8 cellular contexts compared by ENCODE assay signal in genomic region chr2:210445116-210445707, GRCh38. TPM values are rescaled to one million over a fixed set of nuclear protein-coding genes. Genes with fewer than 3 reads are reported as not detected.
DNase-seq lines count a peak whose midpoint lies in the region; ATAC-seq and TF ChIP-seq lines count a peak whose summit lies in the region.

No MANE protein-coding gene starts in this region.

- H3K4me3 ChIP-seq in brain microvascular endothelial cell (ENCODE audit: low read depth, low read length) (no peak overlapping the region), mesenchymal stem cell (ENCODE audit: insufficient read depth in 1 of 2, low read depth in 1 of 2, low read length in 2 of 2) (no peak overlapping the region)

- H4K8ac ChIP-seq in mesenchymal stem cell (ENCODE audit: low read length), result no peak overlapping the region

- no peak overlapping the region for H2BK15ac ChIP-seq in mesenchymal stem cell (ENCODE audit: low read depth, poor library complexity, severe bottlenecking)

- H3K18ac ChIP-seq in mesenchymal stem cell (ENCODE audit: low read depth in 1 of 2, low read length in 2 of 2), result no peak overlapping the region

- intact Hi-C loops in CD14-positive monocyte (cut with micrococcal nuclease), result loop anchor here in 1 of 2 donors (10.0 kb wide), 1 partner anchor 720 kb away; no protein-coding TSS in a partner anchor

- H3K27ac ChIP-seq in brain microvascular endothelial cell (no peak overlapping the region), mesenchymal stem cell (ENCODE audit: low read length, poor library complexity, severe bottlenecking) (no peak overlapping the region)

- no peaks in the 10 kb centered on the region for H3K4me1 ChIP-seq in mesenchymal stem cell (ENCODE audit: control insufficient read depth, insufficient read depth, low read depth, low read length)

- H2AK5ac ChIP-seq in mesenchymal stem cell (ENCODE audit: low read length, severe bottlenecking), result no peak overlapping the region

- in situ Hi-C loops in brain microvascular endothelial cell (cut with HindIII; ENCODE audit: low pct_ligation_motif_present, low sequenced_read_pairs), result no loop called here

- WGBS in mesenchymal stem cell, result 24% methylated on average over 2 of the region's 3 CpGs

- H3K27me3 Mint-ChIP-seq in CD14-positive monocyte (ENCODE audit: low read depth in 3 of 3), result peaks cover 0 to 3% (median 0%) of the 10 kb centered on the region in 3 donors

- H3K36me3 Mint-ChIP-seq in CD14-positive monocyte, result peaks cover 22 to 25% of the 10 kb centered on the region in 2 donors

- H3K4me3 Mint-ChIP-seq in CD14-positive monocyte, result no peak overlapping the region

- H3K36me3 ChIP-seq in brain microvascular endothelial cell (replicated peaks) (peaks cover 2% of the 10 kb centered on the region), mesenchymal stem cell (ENCODE audit: control insufficient read depth in 1 of 2, insufficient read depth in 2 of 2, low read depth in 1 of 2, low read length in 2 of 2) (peaks cover 3 to 10% of the 10 kb centered on the region in 2 experiments)

- no peak overlapping the region for H3K4ac ChIP-seq in mesenchymal stem cell (ENCODE audit: low read depth in 1 of 2, low read length in 2 of 2)

- TF ChIP-seq CTCF in CD14-positive monocyte (IDR thresholded peaks at IDR 0.05) (peak; percentile 90), brain microvascular endothelial cell (IDR thresholded peaks at IDR 0.05; ENCODE audit: low read depth, low read length, missing control alignments) (peak; percentile 42)

- H3K27ac Mint-ChIP-seq in CD14-positive monocyte, result no peak overlapping the region

- peak; percentile 55 for ATAC-seq in GM18909 (IDR thresholded peaks at IDR 0.05; ENCODE audit: poor library complexity, unreplicated experiment)
- no peak for ATAC-seq in HG02678 (IDR thresholded peaks at IDR 0.05; ENCODE audit: unreplicated experiment)
- no peak for ATAC-seq in GM18870 (IDR thresholded peaks at IDR 0.05; ENCODE audit: unreplicated experiment)

- H3K23ac ChIP-seq in mesenchymal stem cell (ENCODE audit: low read length in 2 of 2), result no peak overlapping the region

- H3K4me2 ChIP-seq in mesenchymal stem cell (ENCODE audit: low read length, poor library complexity, severe bottlenecking), result no peak overlapping the region

- DNase-seq in CD14-positive monocyte (ENCODE audit: low spot score), result no peak
- DNase-seq in NAMALWA (ENCODE audit: low spot score), result peak; percentile 57
- DNase-seq in brain microvascular endothelial cell, result no peak
- peak; percentile 35 for DNase-seq in mesenchymal stem cell
- no peak for DNase-seq in NCI-H187 treated with DMSO at 0.1 percent for 48 hours (lab: John Stamatoyannopoulos, UW)

- H2BK5ac ChIP-seq in mesenchymal stem cell (ENCODE audit: low read depth, low read length, poor library complexity, severe bottlenecking), result no peak overlapping the region

- no peak overlapping the region for H4K91ac ChIP-seq in mesenchymal stem cell (ENCODE audit: low read length)

- no peak overlapping the region for H2BK12ac ChIP-seq in mesenchymal stem cell (ENCODE audit: low read length in 2 of 2)

- peaks cover 2 to 15% (median 7%) of the 10 kb centered on the region in 7 donors for H3K9me3 Mint-ChIP-seq in CD14-positive monocyte

- H3K27me3 ChIP-seq in brain microvascular endothelial cell (replicated peaks) (no peaks in the 10 kb centered on the region), mesenchymal stem cell (ENCODE audit: control insufficient read depth in 1 of 2, insufficient read depth in 1 of 2, low read length in 2 of 2) (no peaks in the 10 kb centered on the region)

- H3K9ac ChIP-seq in mesenchymal stem cell (ENCODE audit: low read length), result no peak overlapping the region

- H3K4me1 Mint-ChIP-seq in CD14-positive monocyte, result peaks cover 13% of the 10 kb centered on the region

- H3K14ac ChIP-seq in mesenchymal stem cell (ENCODE audit: low read length in 2 of 2), result no peak overlapping the region

- no peak overlapping the region for H2BK120ac ChIP-seq in mesenchymal stem cell (ENCODE audit: low read depth, low read length)

- peaks cover 3% of the 10 kb centered on the region for H3K9me3 ChIP-seq in mesenchymal stem cell (ENCODE audit: control insufficient read depth, low read length)

- H2AFZ ChIP-seq in mesenchymal stem cell (ENCODE audit: low read depth, low read length), result no peak overlapping the region

- peaks cover 29% of the 10 kb centered on the region for H3K79me1 ChIP-seq in mesenchymal stem cell (replicated peaks; ENCODE audit: low read length, poor library complexity, severe bottlenecking)

RNA-seq across cellular contexts. Expression of gene LANCL1, which starts 31.3 kb away (rescaled TPM):
- 10 to 100 TPM in 1 of 2 donors, 1 to 10 TPM in 1; 4.8 to 11.1 TPM for polyA plus RNA-seq in CD14-positive monocyte
- 29.4 TPM for polyA plus RNA-seq in mesenchymal stem cell (2013, experiment 1 of 2)
- polyA plus RNA-seq in mesenchymal stem cell (2013, experiment 2 of 2), result 27.7 TPM

Comparison
In these comparisons a context has a peak if more than half of its experiments do, and no peak if none do; other contexts are left out.
1. DNase-seq: peak in NAMALWA (single experiment) and mesenchymal stem cell (single experiment); none in CD14-positive monocyte (single experiment), brain microvascular endothelial cell (single experiment) and NCI-H187 treated with DMSO at 0.1 percent for 48 hours (single experiment).